Comparison of ENCODE assay signal across 27 cellular contexts in genomic region chr17:76783146-76783545, GRCh38.
"Had no signal": no experiment of that assay in that cellular context is flagged by ENCODE, and none has a peak within 500 bp of the region (broad histone marks: within the 10 kb centered on the region; RNA-seq: fewer than 3 reads in every experiment).

No MANE protein-coding gene starts in this region.

- H3K27me3 ChIP-seq: ascending aorta, body of pancreas, SJCRH30 had no signal

- ATAC-seq: activated CD4-positive, alpha-beta T cell treated with anti-CD3 and anti-CD28 coated beads for 36 hours; activated naive CD4-positive, alpha-beta T cell treated with anti-CD3 and anti-CD28 coated beads, Interleukin-2, amount 50 U/mL, for 72 hours; activated naive CD8-positive, alpha-beta T cell treated with anti-CD3 and anti-CD28 coated beads, Interleukin-2, amount 50 U/mL, for 24 hours; activated T-helper 17 cell treated with anti-CD3 and anti-CD28 coated beads, Interleukin-2, amount 50 U/mL, for 72 hours; body of pancreas; Panc1 had no signal

- FAIRE-seq: bronchial epithelial cell had no signal

- DNase-seq: activated CD4-positive, alpha-beta memory T cell treated with anti-CD3 and anti-CD28 coated beads, Interleukin-2, amount 10 ng/mL, durations not matched to agents 7 days and 5 days; activated CD4-positive, alpha-beta T cell treated with anti-CD3 and anti-CD28 coated beads for 36 hours; activated CD4-positive, alpha-beta T cell treated with anti-CD3 and anti-CD28 coated beads, Interleukin-2, amount 50 U/mL, for 1 hour; activated CD4-positive, CD25-positive, alpha-beta regulatory T cell; activated naive CD8-positive, alpha-beta T cell treated with anti-CD3 and anti-CD28 coated beads, Interleukin-2, amount 50 U/mL, for 24 hours; activated T-cell treated with anti-CD3 and anti-CD28 coated beads for 4 hours; activated T-cell treated with anti-CD3 and anti-CD28 coated beads, Interleukin-2, amount 50 U/mL, for 48 hours; amniotic stem cell; body of pancreas; cortex of kidney; NCI-H1092 treated with DMSO at 0.1 percent for 48 hours; NCI-H1436; NCI-H1694 treated with DMSO at 0.1 percent for 48 hours; NCI-H2029 treated with DMSO at 0.1 percent for 48 hours; NCI-H446; NCI-H524; Right ventricle myocardium superior; SJCRH30; SK-N-SH; T-helper 1 cell had no signal

- H3K4me3 ChIP-seq: ascending aorta, body of pancreas, SJCRH30 had no signal

- H3K9ac ChIP-seq: SK-N-SH had no signal

- H3K4me2 ChIP-seq: SK-N-SH had no signal

- H3K27ac ChIP-seq: ascending aorta, body of pancreas, RWPE1, SJCRH30, VCaP had no signal

- H3K9me2 ChIP-seq: SK-N-SH had no signal

- H3K4me1 ChIP-seq: ascending aorta, body of pancreas, SJCRH30 had no signal

- H3K9me3 ChIP-seq: ascending aorta, body of pancreas, SJCRH30, SK-N-SH had no signal
